In genomic region chr11:102788334-102789035, GRCh38 we compare ENCODE assay signal across 34 cellular contexts. TPM values are rescaled to one million over a fixed set of nuclear protein-coding genes. Genes with fewer than 3 reads are reported as not detected.
"Had no signal": no experiment of that assay in that cellular context is flagged by ENCODE, and none has a peak within 500 bp of the region (broad histone marks: within the 10 kb centered on the region; RNA-seq: fewer than 3 reads in every experiment).

No MANE protein-coding gene starts in this region.

- H3K4me1 Mint-ChIP-seq: activated CD4-positive, alpha-beta T cell treated with anti-CD3 and anti-CD28 coated beads, Interleukin-2, amount 10 ng/mL, durations not matched to agents 24 days and 14 days had no signal

- H3K4me3 ChIP-seq: MG63, Peyer's patch, SJSA1 had no signal

- H3K9me3 ChIP-seq: MG63, Peyer's patch, SJSA1, SK-N-SH had no signal

- H3K27ac ChIP-seq: brain microvascular endothelial cell, Peyer's patch, SJSA1 had no signal

- H3K27me3 Mint-ChIP-seq: activated CD4-positive, alpha-beta memory T cell treated with anti-CD3 and anti-CD28 coated beads for 36 hours had no signal

- H3K36me3 ChIP-seq: brain microvascular endothelial cell, MG63, Peyer's patch, SJSA1 had no signal

- H3K9me3 Mint-ChIP-seq: activated CD4-positive, alpha-beta memory T cell treated with anti-CD3 and anti-CD28 coated beads for 36 hours; activated CD4-positive, alpha-beta T cell treated with anti-CD3 and anti-CD28 coated beads, Interleukin-2, amount 10 ng/mL, durations not matched to agents 24 days and 14 days; activated naive CD4-positive, alpha-beta T cell treated with anti-CD3 and anti-CD28 coated beads for 36 hours; activated naive CD4-positive, alpha-beta T cell treated with anti-CD3 and anti-CD28 coated beads, Interleukin-2, amount 50 U/mL, for 72 hours; activated T-cell treated with anti-CD3 and anti-CD28 coated beads, Interleukin-2, amount 50 U/mL, for 4 hours; activated T-helper 1 cell treated with anti-CD3 and anti-CD28 coated beads, Interleukin-12 subunit alpha, Interleukin-12 subunit beta, Interleukin-2, Interleukin-4 antibody, amounts not matched to agents 30 ng/mL and 10 ng/mL and 1 ng/mL, durations not matched to agents 14 hours and 24 hours and 36 hours; T-helper 1 cell treated with Interleukin-12 subunit alpha and Interleukin-12 subunit beta and Interleukin-4 antibody, amounts not matched to agents 30 μg/mL and 1 μg/mL, for 36 hours; T-helper 2 cell treated with Interferon-gamma antibody and Interleukin-4, amounts not matched to agents 5 μg/mL and 100 μg/mL, for 36 hours had no signal

- H3K27ac Mint-ChIP-seq: activated CD4-positive, alpha-beta memory T cell treated with anti-CD3 and anti-CD28 coated beads for 36 hours; activated CD4-positive, alpha-beta T cell treated with anti-CD3 and anti-CD28 coated beads, Interleukin-2, amount 10 ng/mL, durations not matched to agents 24 days and 14 days; activated naive CD4-positive, alpha-beta T cell treated with anti-CD3 and anti-CD28 coated beads for 36 hours; activated naive CD4-positive, alpha-beta T cell treated with anti-CD3 and anti-CD28 coated beads, Interleukin-2, amount 50 U/mL, for 72 hours; activated T-helper 1 cell treated with anti-CD3 and anti-CD28 coated beads, Interleukin-12 subunit alpha, Interleukin-12 subunit beta, Interleukin-2, Interleukin-4 antibody, amounts not matched to agents 30 ng/mL and 10 ng/mL and 1 ng/mL, durations not matched to agents 14 hours and 24 hours and 36 hours; T-helper 1 cell treated with Interleukin-12 subunit alpha and Interleukin-12 subunit beta and Interleukin-4 antibody, amounts not matched to agents 30 μg/mL and 1 μg/mL, for 36 hours; T-helper 2 cell treated with Interferon-gamma antibody and Interleukin-4, amounts not matched to agents 5 μg/mL and 100 μg/mL, for 36 hours had no signal

- H3K27me3 ChIP-seq: brain microvascular endothelial cell, MG63, Peyer's patch, SJSA1 had no signal

- H3K4me3 Mint-ChIP-seq: activated CD4-positive, alpha-beta memory T cell treated with anti-CD3 and anti-CD28 coated beads for 36 hours; activated CD4-positive, alpha-beta T cell treated with anti-CD3 and anti-CD28 coated beads, Interleukin-2, amount 10 ng/mL, durations not matched to agents 24 days and 14 days; activated naive CD4-positive, alpha-beta T cell treated with anti-CD3 and anti-CD28 coated beads for 36 hours; activated T-cell treated with anti-CD3 and anti-CD28 coated beads, Interleukin-2, amount 50 U/mL, for 4 hours; activated T-helper 1 cell treated with anti-CD3 and anti-CD28 coated beads, Interleukin-12 subunit alpha, Interleukin-12 subunit beta, Interleukin-2, Interleukin-4 antibody, amounts not matched to agents 30 ng/mL and 10 ng/mL and 1 ng/mL, durations not matched to agents 14 hours and 24 hours and 36 hours; T-helper 1 cell treated with Interleukin-12 subunit alpha and Interleukin-12 subunit beta and Interleukin-4 antibody, amounts not matched to agents 30 μg/mL and 1 μg/mL, for 36 hours; T-helper 2 cell treated with Interferon-gamma antibody and Interleukin-4, amounts not matched to agents 5 μg/mL and 100 μg/mL, for 36 hours had no signal

- H3K36me3 Mint-ChIP-seq: activated CD4-positive, alpha-beta memory T cell treated with anti-CD3 and anti-CD28 coated beads for 36 hours; activated naive CD4-positive, alpha-beta T cell treated with anti-CD3 and anti-CD28 coated beads, Interleukin-2, amount 50 U/mL, for 72 hours had no signal

- H3K4me2 ChIP-seq: SK-N-SH had no signal

- H3K9ac ChIP-seq: SK-N-SH had no signal

- DNase-seq: activated CD4-positive, alpha-beta memory T cell treated with anti-CD3 and anti-CD28 coated beads for 36 hours; activated CD4-positive, alpha-beta T cell treated with anti-CD3 and anti-CD28 coated beads, Interleukin-2, amount 10 ng/mL, durations not matched to agents 24 days and 14 days; activated CD8-positive, alpha-beta memory T cell treated with anti-CD3 and anti-CD28 coated beads, Interleukin-2, amount 50 U/mL, for 4 hours; activated gamma-delta T cell treated with Interleukin-2 at 50 U/mL for 16 hours; activated naive CD4-positive, alpha-beta T cell treated with anti-CD3 and anti-CD28 coated beads for 36 hours; activated T-cell treated with anti-CD3 and anti-CD28 coated beads for 4 hours; activated T-cell treated with anti-CD3 and anti-CD28 coated beads, Interleukin-2, amount 50 U/mL, for 4 hours; amniotic stem cell; aorta; brain microvascular endothelial cell; central memory CD4-positive, alpha-beta T cell; Kasumi-1; MG63; NCI-H1048; NCI-H1105 treated with DMSO at 0.1 percent for 48 hours; NCI-H1436; NCI-H1694; NCI-H1930; NCI-H345; NCI-H524 treated with DMSO at 0.1 percent for 48 hours; NCI-H748 treated with DMSO at 0.1 percent for 48 hours; NK-92 treated with Interleukin-12 subunit alpha and Interleukin-12 subunit beta, amount 100 ng/mL, for 24 hours; PC-3; Peyer's patch; RPMI8226; SHP77 treated with DMSO at 0.1 percent for 48 hours; SK-N-SH had no signal

- H3K4me1 ChIP-seq: Peyer's patch, SJSA1 had no signal

RNA-seq across cellular contexts. Expression of gene MMP10, which starts 8.1 kb away (rescaled TPM):
- total RNA-seq: activated CD4-positive, alpha-beta memory T cell treated with anti-CD3 and anti-CD28 coated beads for 36 hours; activated CD4-positive, alpha-beta T cell treated with anti-CD3 and anti-CD28 coated beads, Interleukin-2, amount 10 ng/mL, durations not matched to agents 24 days and 14 days; activated naive CD4-positive, alpha-beta T cell treated with anti-CD3 and anti-CD28 coated beads for 36 hours; activated naive CD4-positive, alpha-beta T cell treated with anti-CD3 and anti-CD28 coated beads, Interleukin-2, amount 50 U/mL, for 72 hours; activated T-helper 1 cell treated with anti-CD3 and anti-CD28 coated beads, Interleukin-12 subunit alpha, Interleukin-12 subunit beta, Interleukin-2, Interleukin-4 antibody, amounts not matched to agents 30 ng/mL and 10 ng/mL and 1 ng/mL, durations not matched to agents 14 hours and 24 hours and 36 hours; aorta; cerebellum had no signal

RNA-seq across cellular contexts. Expression of gene MMP1, which starts 9.5 kb away (rescaled TPM):
- total RNA-seq: activated CD4-positive, alpha-beta memory T cell treated with anti-CD3 and anti-CD28 coated beads for 36 hours; activated CD4-positive, alpha-beta T cell treated with anti-CD3 and anti-CD28 coated beads, Interleukin-2, amount 10 ng/mL, durations not matched to agents 24 days and 14 days; activated naive CD4-positive, alpha-beta T cell treated with anti-CD3 and anti-CD28 coated beads for 36 hours; activated naive CD4-positive, alpha-beta T cell treated with anti-CD3 and anti-CD28 coated beads, Interleukin-2, amount 50 U/mL, for 72 hours; activated T-cell treated with anti-CD3 and anti-CD28 coated beads, Interleukin-2, amount 50 U/mL, for 4 hours; activated T-helper 1 cell treated with anti-CD3 and anti-CD28 coated beads, Interleukin-12 subunit alpha, Interleukin-12 subunit beta, Interleukin-2, Interleukin-4 antibody, amounts not matched to agents 30 ng/mL and 10 ng/mL and 1 ng/mL, durations not matched to agents 14 hours and 24 hours and 36 hours; cerebellum had no signal

RNA-seq across cellular contexts. Expression of gene MMP3, which starts 54.9 kb away (rescaled TPM):
- total RNA-seq: activated CD4-positive, alpha-beta memory T cell treated with anti-CD3 and anti-CD28 coated beads for 36 hours; activated CD4-positive, alpha-beta T cell treated with anti-CD3 and anti-CD28 coated beads, Interleukin-2, amount 10 ng/mL, durations not matched to agents 24 days and 14 days; activated naive CD4-positive, alpha-beta T cell treated with anti-CD3 and anti-CD28 coated beads for 36 hours; activated naive CD4-positive, alpha-beta T cell treated with anti-CD3 and anti-CD28 coated beads, Interleukin-2, amount 50 U/mL, for 72 hours; activated T-cell treated with anti-CD3 and anti-CD28 coated beads, Interleukin-2, amount 50 U/mL, for 4 hours; activated T-helper 1 cell treated with anti-CD3 and anti-CD28 coated beads, Interleukin-12 subunit alpha, Interleukin-12 subunit beta, Interleukin-2, Interleukin-4 antibody, amounts not matched to agents 30 ng/mL and 10 ng/mL and 1 ng/mL, durations not matched to agents 14 hours and 24 hours and 36 hours; cerebellum; NCI-H460; PC-3 had no signal
- polyA plus RNA-seq: aorta had no signal
